ENCODE assay signal across 16 cellular contexts in genomic region chr3:189455796-189456195, GRCh38.
DNase-seq lines count a peak whose midpoint lies in the region; TF ChIP-seq lines count a peak whose summit lies in the region.
"Had no signal": no experiment of that assay in that cellular context is flagged by ENCODE, and none has a peak within 500 bp of the region (broad histone marks: within the 10 kb centered on the region; RNA-seq: fewer than 3 reads in every experiment).

No MANE protein-coding gene starts in this region.

- no peak for TF ChIP-seq EP300 in suprapubic skin (IDR thresholded peaks at IDR 0.05)

- POLR2A ChIA-PET in MCF 10A (lab: Yijun Ruan, JAX): interaction anchor here (0.7 to 4.1 kb wide), 3 partner anchors 8 to 61 kb away, joined by 3 to 18 read pairs (median 3); no protein-coding TSS in a partner anchor

- BruUV-seq in MCF 10A (replicated peaks; lab: Mats Ljungman, UMichigan): no TSS peak

- DNase-seq in MCF 10A (ENCODE audit: unreplicated experiment): no peak
- DNase-seq in breast epithelium (ENCODE audit: low spot score in 2 of 2): no peak
- DNase-seq in left kidney (ENCODE audit: low read depth, low spot score): peak; percentile 6
- no peak for DNase-seq in osteocyte (ENCODE audit: extremely low spot score, unreplicated experiment)
- DNase-seq in COLO829 (ENCODE audit: low spot score): no peak
- DNase-seq in effector CD4-positive, alpha-beta T cell: no peak
- DNase-seq in suprapubic skin (ENCODE audit: low spot score in 2 of 2): no peak
- DNase-seq: CD8-positive, alpha-beta T cell; COR-L47; HCEC 1CT had no signal

- H3K4me3 ChIP-seq in breast epithelium (no peak overlapping the region), suprapubic skin (no peak overlapping the region)
- H3K4me3 ChIP-seq: A549; BLaER1 treated with 17β-estradiol and CSF1 and Interleukin-3, amounts not matched to agents 10 nM and 100 nM; GM23338 had no signal

- H3K4me1 Mint-ChIP-seq in MCF 10A (ENCODE audit: insufficient read depth, unreplicated experiment) (peaks cover 29% of the 10 kb centered on the region), osteocyte (ENCODE audit: unreplicated experiment) (peaks cover 51% of the 10 kb centered on the region)
- H3K4me1 Mint-ChIP-seq: B cell had no signal

- no peaks in the 10 kb centered on the region for H3K36me3 Mint-ChIP-seq in MCF 10A (ENCODE audit: insufficient read depth, unreplicated experiment)
- peaks cover 2% of the 10 kb centered on the region for H3K36me3 Mint-ChIP-seq in osteocyte (ENCODE audit: unreplicated experiment)
- H3K36me3 Mint-ChIP-seq: CD8-positive, alpha-beta T cell had no signal

- CTCF ChIA-PET in MCF 10A (lab: Yijun Ruan, JAX): interaction anchor here (0.6 to 1.4 kb wide), 2 partner anchors 31 to 184 kb away, joined by 3 read pairs; no protein-coding TSS in a partner anchor

- TF ChIP-seq POLR2A in breast epithelium (IDR thresholded peaks at IDR 0.05) (no peak), suprapubic skin (IDR thresholded peaks at IDR 0.05) (no peak)

- H3K27ac ChIP-seq in breast epithelium (no peak overlapping the region), suprapubic skin (no peak overlapping the region)
- H3K27ac ChIP-seq: 22Rv1; A549; BLaER1 treated with 17β-estradiol and CSF1 and Interleukin-3, amounts not matched to agents 10 nM and 100 nM; HL-60 had no signal

- H3K36me3 ChIP-seq in breast epithelium: no peaks in the 10 kb centered on the region
- no peaks in the 10 kb centered on the region for H3K36me3 ChIP-seq in suprapubic skin
- H3K36me3 ChIP-seq: BLaER1 treated with 17β-estradiol and CSF1 and Interleukin-3, amounts not matched to agents 10 nM and 100 nM had no signal

- no peak overlapping the region for H3K4me3 Mint-ChIP-seq in MCF 10A (ENCODE audit: unreplicated experiment)
- H3K4me3 Mint-ChIP-seq in osteocyte (ENCODE audit: unreplicated experiment): no peak overlapping the region
- H3K4me3 Mint-ChIP-seq: B cell; CD8-positive, alpha-beta T cell; GM23338 had no signal

- H3K9me3 Mint-ChIP-seq in MCF 10A (ENCODE audit: unreplicated experiment) (peaks cover 5% of the 10 kb centered on the region), osteocyte (ENCODE audit: unreplicated experiment) (peaks cover 3% of the 10 kb centered on the region)
- H3K9me3 Mint-ChIP-seq: CD8-positive, alpha-beta T cell had no signal

- WGBS in suprapubic skin: 92% methylated on average over 2 of the region's 2 CpGs

- intact Hi-C loops in MCF 10A (cut with micrococcal nuclease) (no loop called here), breast epithelium (cut with DNase I; ENCODE audit: low total_unique reads) (no loop called here)

- no peaks in the 10 kb centered on the region for H3K27me3 Mint-ChIP-seq in MCF 10A (ENCODE audit: insufficient read depth, unreplicated experiment)
- no peaks in the 10 kb centered on the region for H3K27me3 Mint-ChIP-seq in osteocyte (ENCODE audit: unreplicated experiment)
- H3K27me3 Mint-ChIP-seq: B cell had no signal

- H3K27ac Mint-ChIP-seq in MCF 10A (ENCODE audit: low read depth, unreplicated experiment) (peak overlapping the region; percentile 80), osteocyte (ENCODE audit: unreplicated experiment) (peak overlapping the region; percentile 86)
- H3K27ac Mint-ChIP-seq: B cell; CD8-positive, alpha-beta T cell; GM23338 had no signal

- no peaks in the 10 kb centered on the region for H3K9me3 ChIP-seq in breast epithelium
- no peaks in the 10 kb centered on the region for H3K9me3 ChIP-seq in suprapubic skin
- H3K9me3 ChIP-seq: A549; BLaER1 treated with 17β-estradiol and CSF1 and Interleukin-3, amounts not matched to agents 10 nM and 100 nM had no signal

- H3K4me1 ChIP-seq in breast epithelium: peaks cover 0 to 8% of the 10 kb centered on the region in 2 donors
- H3K4me1 ChIP-seq in suprapubic skin: peaks cover 16% of the 10 kb centered on the region
- H3K4me1 ChIP-seq: BLaER1 treated with 17β-estradiol and CSF1 and Interleukin-3, amounts not matched to agents 10 nM and 100 nM had no signal

- no peak for TF ChIP-seq CTCF in MCF 10A (IDR thresholded peaks at IDR 0.05; ENCODE audit: unreplicated experiment)
- no peak for TF ChIP-seq CTCF in breast epithelium (IDR thresholded peaks at IDR 0.05)
- TF ChIP-seq CTCF in osteocyte (IDR thresholded peaks at IDR 0.05): no peak
- TF ChIP-seq CTCF in suprapubic skin (IDR thresholded peaks at IDR 0.05): no peak

- H3K27me3 ChIP-seq in breast epithelium: no peaks in the 10 kb centered on the region
- no peaks in the 10 kb centered on the region for H3K27me3 ChIP-seq in suprapubic skin
- H3K27me3 ChIP-seq: BLaER1 treated with 17β-estradiol and CSF1 and Interleukin-3, amounts not matched to agents 10 nM and 100 nM had no signal
